In the genomic region with DNA sequence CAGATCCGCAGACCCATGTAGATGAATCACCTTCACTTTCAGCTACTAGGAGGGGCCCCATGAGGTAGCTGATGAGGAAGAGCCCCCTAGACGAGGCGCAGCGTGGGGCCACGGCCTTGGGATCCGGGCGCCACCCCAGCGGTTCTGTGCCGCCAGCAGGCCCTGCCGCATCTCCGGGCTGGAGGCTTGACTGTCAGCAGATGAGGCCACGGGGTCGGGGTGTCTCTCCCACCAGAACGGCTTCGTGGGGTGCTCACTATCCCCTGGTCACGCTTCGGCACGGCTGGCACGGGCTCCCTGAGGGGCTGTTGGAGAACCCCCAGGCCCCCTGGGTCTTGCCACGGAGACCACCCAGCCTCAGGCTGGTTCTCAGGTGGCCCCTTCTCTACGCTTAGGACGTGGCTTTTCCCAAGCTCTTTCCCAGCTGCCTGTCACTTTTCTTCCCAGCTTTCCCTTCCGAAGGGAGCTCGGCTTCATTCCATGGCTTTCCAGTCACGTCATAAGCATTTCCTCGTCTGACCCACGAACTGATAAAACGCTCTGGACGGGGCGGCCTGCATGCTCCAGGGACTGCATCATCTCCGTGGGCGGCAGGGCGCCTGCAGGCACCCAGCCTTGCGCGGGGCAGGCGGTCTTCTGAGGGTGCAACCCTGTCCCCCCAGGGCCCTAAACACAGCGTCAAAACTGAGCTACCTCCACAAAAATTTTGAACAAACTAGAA, we compare ENCODE assay signal across 1 cellular context.
TF ChIP-seq lines count a peak whose summit lies in the region.

No MANE protein-coding gene starts in this region.

TF ChIP-seq in IMR-90, 13 proteins besides CTCF, POLR2A, EP300 and RAD21 (continued from another document):
- TF ChIP-seq, protein P1, sequence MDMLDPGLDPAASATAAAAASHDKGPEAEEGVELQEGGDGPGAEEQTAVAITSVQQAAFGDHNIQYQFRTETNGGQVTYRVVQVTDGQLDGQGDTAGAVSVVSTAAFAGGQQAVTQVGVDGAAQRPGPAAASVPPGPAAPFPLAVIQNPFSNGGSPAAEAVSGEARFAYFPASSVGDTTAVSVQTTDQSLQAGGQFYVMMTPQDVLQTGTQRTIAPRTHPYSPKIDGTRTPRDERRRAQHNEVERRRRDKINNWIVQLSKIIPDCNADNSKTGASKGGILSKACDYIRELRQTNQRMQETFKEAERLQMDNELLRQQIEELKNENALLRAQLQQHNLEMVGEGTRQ (IDR thresholded peaks at IDR 0.05; ENCODE audit: low read depth, low read length) = peak; percentile 4; the same call in 1 of the 2 replicates
- peak; percentile 94 for TF ChIP-seq FOS (IDR thresholded peaks at IDR 0.05; ENCODE audit: low read depth, low read length)
- no peak for TF ChIP-seq MAFK (IDR thresholded peaks at IDR 0.05; ENCODE audit: low read depth, low read length)
- TF ChIP-seq, protein P2, sequence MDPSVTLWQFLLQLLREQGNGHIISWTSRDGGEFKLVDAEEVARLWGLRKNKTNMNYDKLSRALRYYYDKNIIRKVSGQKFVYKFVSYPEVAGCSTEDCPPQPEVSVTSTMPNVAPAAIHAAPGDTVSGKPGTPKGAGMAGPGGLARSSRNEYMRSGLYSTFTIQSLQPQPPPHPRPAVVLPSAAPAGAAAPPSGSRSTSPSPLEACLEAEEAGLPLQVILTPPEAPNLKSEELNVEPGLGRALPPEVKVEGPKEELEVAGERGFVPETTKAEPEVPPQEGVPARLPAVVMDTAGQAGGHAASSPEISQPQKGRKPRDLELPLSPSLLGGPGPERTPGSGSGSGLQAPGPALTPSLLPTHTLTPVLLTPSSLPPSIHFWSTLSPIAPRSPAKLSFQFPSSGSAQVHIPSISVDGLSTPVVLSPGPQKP (IDR thresholded peaks at IDR 0.05; ENCODE audit: borderline replicate concordance, low read depth, low read length) = no peak
- peak; percentile 41; the same call in 1 of the 2 replicates for TF ChIP-seq MXI1 (IDR thresholded peaks at IDR 0.05; ENCODE audit: borderline replicate concordance, low read depth, low read length)
- peak; percentile 44 for TF ChIP-seq CEBPB (IDR thresholded peaks at IDR 0.05; ENCODE audit: low read depth, low read length)
- TF ChIP-seq MAZ (IDR thresholded peaks at IDR 0.05; ENCODE audit: borderline replicate concordance, low read depth, low read length) = peak; percentile 67
- TF ChIP-seq RCOR1 (IDR thresholded peaks at IDR 0.05; ENCODE audit: insufficient replicate concordance, low read length) = peak; percentile 71
- no peak for TF ChIP-seq RFX5 (IDR thresholded peaks at IDR 0.05; ENCODE audit: low read depth, low read length)
- TF ChIP-seq SMC3 (IDR thresholded peaks at IDR 0.05; ENCODE audit: low read depth, low read length) = peak; percentile 28; the same call in 1 of the 2 replicates
- peak; percentile 48; the same call in 1 of the 2 replicates for TF ChIP-seq BHLHE40 (IDR thresholded peaks at IDR 0.05; ENCODE audit: low read depth, low read length)
